ENCODE assay signal across 26 cellular contexts in the genomic region with DNA sequence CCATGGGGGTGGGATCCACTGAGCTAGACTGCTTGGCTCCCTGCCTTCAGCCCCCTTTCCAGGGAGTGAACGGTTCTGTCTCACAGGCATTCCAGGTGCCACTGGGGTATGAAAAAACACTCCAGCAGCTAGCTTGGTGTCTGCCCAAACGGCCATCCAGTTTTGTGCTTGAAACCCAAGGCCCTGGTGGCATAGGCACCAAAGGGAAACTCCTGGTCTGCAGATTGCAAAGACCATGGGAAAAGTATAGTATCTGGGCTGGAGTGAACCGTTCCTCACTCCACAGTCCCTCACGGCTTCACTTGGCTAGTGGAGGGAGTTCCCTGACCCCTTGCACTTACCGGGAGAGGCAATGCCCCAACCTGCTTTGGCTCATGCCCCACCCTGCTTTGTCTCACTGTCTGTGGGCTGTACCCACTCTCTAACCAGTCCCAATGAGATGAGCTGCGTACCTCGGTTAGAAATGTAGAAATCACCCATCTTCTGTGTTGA.
DNase-seq lines count a peak whose midpoint lies in the region; ATAC-seq lines count a peak whose summit lies in the region.
"Had no signal": no experiment of that assay in that cellular context is flagged by ENCODE, and none has a peak within 500 bp of the region (broad histone marks: within the 10 kb centered on the region; RNA-seq: fewer than 3 reads in every experiment).

No MANE protein-coding gene starts in this region.

- WGBS in HUES64 = 91% methylated on average over 7 of the region's 7 CpGs

- no peak for ATAC-seq in HG03175 (IDR thresholded peaks at IDR 0.05; ENCODE audit: unreplicated experiment)
- ATAC-seq: GM12878 had no signal

- H3K4me1 ChIP-seq in HUES64 (ENCODE audit: insufficient read depth, low read length) (peaks cover 26% of the 10 kb centered on the region), iPS-20b (ENCODE audit: insufficient read depth, low read length) (peaks cover 24% of the 10 kb centered on the region; the same call in 1 of the 2 replicates), subcutaneous abdominal adipose tissue (ENCODE audit: control insufficient read depth in 5 of 5, insufficient read depth in 5 of 5, low read length in 5 of 5) (peaks cover 0 to 27% (median 21%) of the 10 kb centered on the region in 5 donors)
- H3K4me1 ChIP-seq: SJSA1 had no signal

- H3K36me3 ChIP-seq in HUES64 (ENCODE audit: insufficient read depth, low read length) = no peaks in the 10 kb centered on the region
- no peaks in the 10 kb centered on the region for H3K36me3 ChIP-seq in iPS-20b (ENCODE audit: insufficient read depth, low read depth, low read length)
- no peaks in the 10 kb centered on the region for H3K36me3 ChIP-seq in subcutaneous abdominal adipose tissue (ENCODE audit: control insufficient read depth in 5 of 5, insufficient read depth in 5 of 5, low read length in 5 of 5)
- no peaks in the 10 kb centered on the region for H3K36me3 ChIP-seq in H7 (replicated peaks; ENCODE audit: control insufficient read depth, insufficient read depth, low read length)
- H3K36me3 ChIP-seq: MG63, SJSA1 had no signal

- no peak overlapping the region for H3K9ac ChIP-seq in HUES64 (ENCODE audit: low read depth, low read length)
- H3K9ac ChIP-seq in iPS-20b (ENCODE audit: low read depth, low read length) = 0 out of 2 replicates have a peak overlapping the region, but pooled peaks have one; percentile 6
- no peak overlapping the region for H3K9ac ChIP-seq in subcutaneous abdominal adipose tissue (ENCODE audit: low read length in 5 of 5)

- H3K4me3 ChIP-seq in HUES64 (ENCODE audit: low read length) = no peak overlapping the region
- H3K4me3 ChIP-seq in iPS-20b (ENCODE audit: low read length) = no peak overlapping the region
- H3K4me3 ChIP-seq in subcutaneous abdominal adipose tissue (ENCODE audit: low read depth in 1 of 5, low read length in 5 of 5) = no peak overlapping the region
- H3K4me3 ChIP-seq in H7 (ENCODE audit: insufficient read depth, low read depth, low read length) = no peak overlapping the region
- H3K4me3 ChIP-seq: GM12878, MG63, PC-9, SJSA1 had no signal

- H3K27ac ChIP-seq in HUES64 (ENCODE audit: low read depth, low read length) = peak overlapping the region; percentile 44; the same call in 1 of the 2 replicates
- H3K27ac ChIP-seq in iPS-20b (ENCODE audit: low read length) = no peak overlapping the region
- peak overlapping the region; percentile 80 for H3K27ac ChIP-seq in subcutaneous abdominal adipose tissue (ENCODE audit: low read depth, low read length)
- H3K27ac ChIP-seq: PC-9, SJSA1 had no signal

- no peaks in the 10 kb centered on the region for H3K27me3 ChIP-seq in HUES64 (ENCODE audit: insufficient read depth, low read length)
- H3K27me3 ChIP-seq in iPS-20b (ENCODE audit: insufficient read depth, low read length) = no peaks in the 10 kb centered on the region
- H3K27me3 ChIP-seq in subcutaneous abdominal adipose tissue (ENCODE audit: control insufficient read depth in 5 of 5, insufficient read depth in 4 of 5, low read length in 5 of 5) = no peaks in the 10 kb centered on the region
- no peaks in the 10 kb centered on the region for H3K27me3 ChIP-seq in H7 (ENCODE audit: control insufficient read depth, insufficient read depth, low read length)
- H3K27me3 ChIP-seq: MG63, SJSA1 had no signal

- no peaks in the 10 kb centered on the region for H3K9me3 ChIP-seq in HUES64 (ENCODE audit: insufficient read depth, low read depth, low read length)
- H3K9me3 ChIP-seq in iPS-20b (ENCODE audit: insufficient read depth, low read depth, low read length) = no peaks in the 10 kb centered on the region
- H3K9me3 ChIP-seq in subcutaneous abdominal adipose tissue (ENCODE audit: control insufficient read depth in 5 of 5, low read length in 5 of 5) = no peaks in the 10 kb centered on the region
- H3K9me3 ChIP-seq: MG63, SJSA1 had no signal

- in situ Hi-C loops in ACHN (cut with HindIII; ENCODE audit: low pct_ligation_motif_present, low pct_unique_long_range_greater_than_20kb, low sequenced_read_pairs) = no loop called here

- DNase-seq in ACHN (peak; percentile 55), H7 (no peak), putamen (ENCODE audit: low spot score) (no peak)
- DNase-seq: C1 segment of cervical spinal cord; CD4-positive, alpha-beta memory T cell; COR-L47; DMS 273 treated with DMSO at 0.1 percent for 48 hours; EL; GDM1; IMR-90; KG1; MG63; NCI-H2029 treated with DMSO at 0.1 percent for 48 hours; NCI-H446 treated with DMSO at 0.1 percent for 48 hours; NCI-H526; NCI-H82; NK-92 treated with Interleukin-12 subunit alpha and Interleukin-12 subunit beta, amount 100 ng/mL, for 24 hours; Right ventricle myocardium superior; RPMI8226 had no signal
